In genomic region chr2:241315879-241316700, GRCh38 we compare ENCODE assay signal across 1 cellular context.
TF ChIP-seq lines count a peak whose summit lies in the region.

Gene SEPTIN2, plus strand, starts transcription at chr2:241315925. Its CDS starts 8,308 bp downstream, at chr2:241324233.

TF ChIP-seq in HEK293, 187 proteins besides CTCF, POLR2A, EP300 and RAD21 (continued from another document and continues in another):
- no peak for TF ChIP-seq PRDM2 (tag by site-specific recombination; IDR thresholded peaks at IDR 0.05; ENCODE audit: borderline replicate concordance)
- TF ChIP-seq KLF7 (tag by site-specific recombination; IDR thresholded peaks at IDR 0.05; ENCODE audit: borderline replicate concordance): peak; percentile 15; the same call in 1 of the 2 replicates
- TF ChIP-seq ZNF580 (tag by site-specific recombination; IDR thresholded peaks at IDR 0.05): 0 out of 2 replicates have a peak, but pooled peaks have one; percentile 51
- peak; percentile 59 for TF ChIP-seq ZBTB26 (tag by site-specific recombination; optimal IDR thresholded peaks at IDR 0.05)
- peak; percentile 7; the same call in 1 of the 2 replicates for TF ChIP-seq ZNF341 (tag by site-specific recombination; IDR thresholded peaks at IDR 0.05; ENCODE audit: low read depth)
- TF ChIP-seq ZXDB (tag by site-specific recombination; IDR thresholded peaks at IDR 0.05): peak; percentile 78
- no peak for TF ChIP-seq ZNF292 (tag by site-specific recombination; IDR thresholded peaks at IDR 0.05; ENCODE audit: borderline replicate concordance, low read depth)
- peak; percentile 35; the same call in 1 of the 2 replicates for TF ChIP-seq PATZ1 (tag by site-specific recombination; IDR thresholded peaks at IDR 0.05)
- peak; percentile 26; the same call in 1 of the 2 replicates for TF ChIP-seq SP2 (tag by site-specific recombination; IDR thresholded peaks at IDR 0.05)
- no peak for TF ChIP-seq ZNF488 (tag by site-specific recombination; IDR thresholded peaks at IDR 0.05)
- no peak for TF ChIP-seq ZNF148 (tag by site-specific recombination; IDR thresholded peaks at IDR 0.05; ENCODE audit: borderline replicate concordance)
- peak; percentile 32; the same call in 1 of the 2 replicates for TF ChIP-seq ZNF24 (tag by site-specific recombination; IDR thresholded peaks at IDR 0.05)
- peak; percentile 45; the same call in 1 of the 2 replicates for TF ChIP-seq ZNF391 (tag by site-specific recombination; IDR thresholded peaks at IDR 0.05; ENCODE audit: borderline replicate concordance, low read depth)
- peak; percentile 36 for TF ChIP-seq SP7 (tag by site-specific recombination; IDR thresholded peaks at IDR 0.05)
- 0 out of 2 replicates have a peak, but pooled peaks have one; percentile 10 for TF ChIP-seq REST (tag by site-specific recombination; IDR thresholded peaks at IDR 0.05)
- 0 out of 2 replicates have a peak, but pooled peaks have one; percentile 9 for TF ChIP-seq KLF10 (tag by site-specific recombination; IDR thresholded peaks at IDR 0.05)
- no peak for TF ChIP-seq ZNF239 (tag by site-specific recombination; IDR thresholded peaks at IDR 0.05)
- TF ChIP-seq KLF9 (tag by site-specific recombination; IDR thresholded peaks at IDR 0.05; ENCODE audit: low read depth): peak; percentile 66
- peak; percentile 66 for TF ChIP-seq ZFP69B (tag by site-specific recombination; IDR thresholded peaks at IDR 0.05)
- no peak for TF ChIP-seq KLF17 (tag by site-specific recombination; IDR thresholded peaks at IDR 0.05)
- no peak for TF ChIP-seq MEIS1 (CRISPR knock-in tag; IDR thresholded peaks at IDR 0.05; ENCODE audit: borderline replicate concordance)
- TF ChIP-seq KLF16 (tag by site-specific recombination; IDR thresholded peaks at IDR 0.05): peak; percentile 90
- TF ChIP-seq ZSCAN16 (tag by site-specific recombination; IDR thresholded peaks at IDR 0.05): 0 out of 2 replicates have a peak, but pooled peaks have one; percentile 24
- TF ChIP-seq TCF7L2 (IDR thresholded peaks at IDR 0.05; ENCODE audit: borderline replicate concordance, low read depth, low read length): no peak
- peak; percentile 77; the same call in 1 of the 2 replicates for TF ChIP-seq KLF8 (tag by site-specific recombination; IDR thresholded peaks at IDR 0.05)
- peak; percentile 65; the same call in 1 of the 2 replicates for TF ChIP-seq ZNF2 (tag by site-specific recombination; IDR thresholded peaks at IDR 0.05)
- TF ChIP-seq ZBTB8A (tag by site-specific recombination; IDR thresholded peaks at IDR 0.05): peak; percentile 95
- peak; percentile 85 for TF ChIP-seq ZNF335 (tag by site-specific recombination; conservative IDR thresholded peaks at IDR 0.05)
- TF ChIP-seq ZNF792 (tag by site-specific recombination; IDR thresholded peaks at IDR 0.05): peak; percentile 54; the same call in 1 of the 2 replicates
- 0 out of 2 replicates have a peak, but pooled peaks have one; percentile 47 for TF ChIP-seq ZSCAN5A (tag by site-specific recombination; IDR thresholded peaks at IDR 0.05)
- peak; percentile 95 for TF ChIP-seq YY1 (tag by site-specific recombination; IDR thresholded peaks at IDR 0.05)
- 0 out of 2 replicates have a peak, but pooled peaks have one; percentile 50 for TF ChIP-seq ZEB2 (tag by site-specific recombination; IDR thresholded peaks at IDR 0.05)
- TF ChIP-seq ZBTB20 (tag by site-specific recombination; IDR thresholded peaks at IDR 0.05): peak; percentile 67; the same call in 1 of the 2 replicates
- TF ChIP-seq ZNF701 (tag by site-specific recombination; IDR thresholded peaks at IDR 0.05): no peak
- TF ChIP-seq ZNF248 (tag by site-specific recombination; IDR thresholded peaks at IDR 0.05): no peak
- TF ChIP-seq OVOL3 (tag by site-specific recombination; IDR thresholded peaks at IDR 0.05): peak; percentile 93
- TF ChIP-seq ZNF324 (tag by site-specific recombination; IDR thresholded peaks at IDR 0.05): peak; percentile 84; the same call in 1 of the 2 replicates
- no peak for TF ChIP-seq ZNF670 (tag by site-specific recombination; IDR thresholded peaks at IDR 0.05; ENCODE audit: low read depth)
